21 cellular contexts compared by ENCODE assay signal in the genomic region with DNA sequence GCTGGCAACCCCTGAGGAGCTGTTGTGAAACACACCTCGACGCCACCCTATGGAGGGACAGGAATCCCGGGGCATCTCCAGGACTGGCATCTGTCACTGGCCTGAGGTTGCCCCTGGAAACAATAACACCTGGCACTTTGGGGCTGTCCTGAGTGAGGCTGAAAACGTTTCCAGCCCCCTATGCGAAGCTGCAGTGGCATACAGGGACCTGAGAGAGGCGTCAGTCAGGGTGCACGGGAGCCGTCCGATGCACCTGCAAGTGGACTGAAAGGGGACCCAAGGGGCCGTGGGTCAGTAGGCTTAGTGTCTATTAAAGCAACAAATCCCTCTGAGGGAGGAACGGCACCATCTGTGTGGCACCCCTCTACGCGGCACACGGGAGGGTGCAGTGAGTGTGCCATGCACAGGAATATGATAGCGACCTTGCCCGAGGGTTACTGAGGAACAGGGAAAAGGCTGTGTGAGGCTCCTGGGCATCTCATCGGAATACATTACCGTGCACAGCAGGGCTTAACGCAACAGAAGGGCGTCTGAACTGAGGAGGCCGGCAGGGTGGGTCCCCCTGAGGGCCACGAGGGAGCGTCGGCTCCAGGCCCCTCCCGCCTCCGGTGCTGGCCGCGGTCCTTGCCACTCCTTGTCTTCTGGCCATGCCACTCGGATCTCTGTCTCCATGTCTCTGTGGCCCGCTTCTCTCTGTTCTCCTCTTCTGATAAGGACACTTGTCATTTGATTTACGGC. TPM values are rescaled to one million over a fixed set of nuclear protein-coding genes. Genes with fewer than 3 reads are reported as not detected.
DNase-seq lines count a peak whose midpoint lies in the region; ATAC-seq, FAIRE-seq and TF ChIP-seq lines count a peak whose summit lies in the region.
"Had no signal": no experiment of that assay in that cellular context is flagged by ENCODE, and none has a peak within 500 bp of the region (broad histone marks: within the 10 kb centered on the region; RNA-seq: fewer than 3 reads in every experiment).

No MANE protein-coding gene starts in this region.

- ATAC-seq in HG03442 (IDR thresholded peaks at IDR 0.05; ENCODE audit: unreplicated experiment): no peak

- FAIRE-seq in HTR-8/SVneo (lab: Jason Lieb, UNC): peak; percentile 23
- FAIRE-seq: GM12892, GM19239 had no signal

- H3K9me3 ChIP-seq in colonic mucosa: no peaks in the 10 kb centered on the region

- H3K27me3 Mint-ChIP-seq in progenitor cell of endocrine pancreas: no peaks in the 10 kb centered on the region
- H3K27me3 Mint-ChIP-seq: CD4-positive, alpha-beta memory T cell had no signal

- TF ChIP-seq CTCF in colonic mucosa (IDR thresholded peaks at IDR 0.05) (no peak), progenitor cell of endocrine pancreas (IDR thresholded peaks at IDR 0.05; ENCODE audit: unreplicated experiment) (no peak)

- no peak overlapping the region for H3K4me3 ChIP-seq in colonic mucosa
- H3K4me3 ChIP-seq: PC-9 had no signal

- no peaks in the 10 kb centered on the region for H3K36me3 ChIP-seq in colonic mucosa

- peak overlapping the region; percentile 9 for H3K4me3 Mint-ChIP-seq in progenitor cell of endocrine pancreas (ENCODE audit: low read depth)
- H3K4me3 Mint-ChIP-seq: B cell; CD4-positive, alpha-beta memory T cell had no signal

- peak overlapping the region; percentile 100 for H3K27ac Mint-ChIP-seq in progenitor cell of endocrine pancreas
- H3K27ac Mint-ChIP-seq: B cell had no signal

- peak overlapping the region; percentile 72 for H3K27ac ChIP-seq in colonic mucosa
- H3K27ac ChIP-seq: 22Rv1, HL-60, PC-9 had no signal

- no peaks in the 10 kb centered on the region for H3K9me3 Mint-ChIP-seq in progenitor cell of endocrine pancreas (ENCODE audit: low read depth)

- H3K9ac ChIP-seq in colonic mucosa (ENCODE audit: low read depth in 2 of 2, low read length in 2 of 2): no peak overlapping the region

- H3K4me1 ChIP-seq in colonic mucosa: peaks cover 5% of the 10 kb centered on the region

- peaks cover 61% of the 10 kb centered on the region for H3K4me1 Mint-ChIP-seq in progenitor cell of endocrine pancreas (ENCODE audit: low read depth)
- H3K4me1 Mint-ChIP-seq: B cell had no signal

- intact Hi-C loops in colonic mucosa (cut with DNase I): no loop called here

- DNase-seq in NCI-H2171 treated with DMSO at 0.1 percent for 48 hours (lab: John Stamatoyannopoulos, UW) (peak; percentile 21), NCI-H2171 (lab: John Stamatoyannopoulos, UW) (no peak), HTR-8/SVneo (ENCODE audit: insufficient read length, low spot score) (no peak), colonic mucosa (no peak), progenitor cell of endocrine pancreas (ENCODE audit: low spot score, unreplicated experiment) (no peak), LoVo (ENCODE audit: low spot score) (no peak)
- no peak for DNase-seq in stimulated activated CD4-positive, alpha-beta T cell treated with anti-CD3 and anti-CD28 coated beads, Interleukin-4, amount 100 ng/mL, for 4 hours
- DNase-seq: CD4-positive, alpha-beta memory T cell; GF-D8; NCI-H1436; NCI-H2029; NCI-H82; PC-9 had no signal

- no peaks in the 10 kb centered on the region for H3K27me3 ChIP-seq in colonic mucosa

- peaks cover 1% of the 10 kb centered on the region for H3K36me3 Mint-ChIP-seq in progenitor cell of endocrine pancreas (ENCODE audit: insufficient read depth)
- H3K36me3 Mint-ChIP-seq: CD4-positive, alpha-beta memory T cell had no signal

RNA-seq across cellular contexts. Expression of a gene that starts 50.4 kb away (rescaled TPM):
- total RNA-seq in colonic mucosa (under 1 TPM in 1 of 2 donors, not detected in 1; 0.79 TPM), progenitor cell of endocrine pancreas (not detected in 2 replicates)
- total RNA-seq: B cell; CD4-positive, alpha-beta memory T cell; H4; NCI-H460; PC-9 had no signal
